In genomic region chrX:48522291-48522690, GRCh38 we compare ENCODE assay signal across 8 cellular contexts. TPM values are rescaled to one million over a fixed set of nuclear protein-coding genes. Genes with fewer than 3 reads are reported as not detected.
A peak's percentile ranks its signal among the peaks of the same experiment; 100 is the strongest.
DNase-seq lines count a peak whose midpoint lies in the region; ATAC-seq, FAIRE-seq and TF ChIP-seq lines count a peak whose summit lies in the region.

No MANE protein-coding gene starts in this region.

- H3K36me3 Mint-ChIP-seq in T-cell: peaks cover 9% of the 10 kb centered on the region

- FAIRE-seq in GM19239 (lab: Jason Lieb, UNC): peak; percentile 76

- TF ChIP-seq CTCF in foreskin keratinocyte (conservative IDR thresholded peaks at IDR 0.05): no peak
- no peak for TF ChIP-seq CTCF in sigmoid colon (IDR thresholded peaks at IDR 0.05)

- no peak for TF ChIP-seq EP300 in sigmoid colon (IDR thresholded peaks at IDR 0.05)

- DNase-seq in GM19239 (ENCODE audit: insufficient read length, low spot score): no peak
- DNase-seq in T-cell: no peak
- no peak for DNase-seq in foreskin keratinocyte
- peak; percentile 15 for DNase-seq in sigmoid colon
- DNase-seq in KG1 (lab: John Stamatoyannopoulos, UW): no peak
- DNase-seq in DMS79 treated with DMSO at 0.1 percent for 48 hours (lab: John Stamatoyannopoulos, UW): no peak
- DNase-seq in inferior parietal cortex (ENCODE audit: extremely low spot score): no peak
- DNase-seq in activated effector memory CD4-positive, alpha-beta T cell treated with Interleukin-2 at 50 U/mL for 16 hours: no peak

- no peaks in the 10 kb centered on the region for H3K9me3 ChIP-seq in sigmoid colon

- H3K9me3 Mint-ChIP-seq in T-cell: no peaks in the 10 kb centered on the region

- intact Hi-C loops in sigmoid colon (cut with DNase I): no loop called here

- POLR2A ChIA-PET in T-cell (lab: Charles Lee): interaction anchor here in 1 of 2 donors (0.6 kb wide), 1 partner anchor 44 kb away, joined by 3 read pairs; no protein-coding TSS in a partner anchor

- WGBS in sigmoid colon, 2 donors: 1 to 6% methylated on average over 10 of the region's 10 CpGs

- TF ChIP-seq POLR2A in sigmoid colon (IDR thresholded peaks at IDR 0.05): no peak

- CTCF ChIA-PET in T-cell (lab: Charles Lee): interaction anchor here in 1 of 2 donors (0.6 to 1.0 kb wide), 2 partner anchors 16 to 17 kb away, joined by 3 to 6 read pairs; partner anchors contain the start of gene TBC1D25

- H3K4me3 Mint-ChIP-seq in T-cell: peak overlapping the region; percentile 85 to 89 (median 85)

- H3K27me3 Mint-ChIP-seq in T-cell: no peaks in the 10 kb centered on the region

- ATAC-seq in T-cell (replicated peaks in 1 of 4) (no peak), foreskin keratinocyte (no peak)

- H3K27ac Mint-ChIP-seq in T-cell: peak overlapping the region; percentile 81 to 93

- peaks cover 0 to 5% (median 0%) of the 10 kb centered on the region in 4 donors for H3K36me3 ChIP-seq in sigmoid colon

- no peaks in the 10 kb centered on the region for H3K27me3 ChIP-seq in foreskin keratinocyte
- no peaks in the 10 kb centered on the region for H3K27me3 ChIP-seq in sigmoid colon

- H3K4me3 ChIP-seq in sigmoid colon: peak overlapping the region; percentile 41 to 60 (median 58)

- H3K27ac ChIP-seq in foreskin keratinocyte (peak overlapping the region; percentile 66), sigmoid colon (peak overlapping the region; percentile 77 to 84 (median 82))

- no peaks in the 10 kb centered on the region for H3K4me1 ChIP-seq in foreskin keratinocyte
- H3K4me1 ChIP-seq in sigmoid colon: no peaks in the 10 kb centered on the region

- peaks cover 24 to 37% (median 25%) of the 10 kb centered on the region in 3 donors for H3K4me1 Mint-ChIP-seq in T-cell

RNA-seq across cellular contexts. Expression of gene EBP, which starts 0.7 kb away (rescaled TPM):
- 10 to 100 TPM; 41.1 to 60.4 (median 46.1) TPM for total RNA-seq in T-cell
- 440 and 479 TPM in 2 replicates for total RNA-seq in foreskin keratinocyte
- polyA plus RNA-seq in foreskin keratinocyte: 558 and 569 TPM in 2 replicates
- total RNA-seq in sigmoid colon: 10 to 100 TPM; 14.3 to 25.3 (median 18.6) TPM
- polyA plus RNA-seq in sigmoid colon: 100 to 1,000 TPM in 1 of 3 donors, 10 to 100 TPM in 2; 47.4 to 310 (median 65.4) TPM

RNA-seq across cellular contexts. Expression of gene PORCN, which starts 13.5 kb away (rescaled TPM):
- total RNA-seq in T-cell (10 to 100 TPM; 16.8 to 21.7 (median 18.6) TPM), foreskin keratinocyte (30.6 and 60.1 TPM in 2 replicates), sigmoid colon (10 to 100 TPM; 12.2 to 13.3 (median 12.9) TPM)
- polyA plus RNA-seq in foreskin keratinocyte (34.1 and 60.6 TPM in 2 replicates), sigmoid colon (1 to 10 TPM; 1.2 to 7.4 (median 3.2) TPM)

RNA-seq across cellular contexts. Expression of gene TBC1D25, which starts 17.2 kb away (rescaled TPM):
- total RNA-seq in T-cell (10 to 100 TPM; 27.0 to 30.6 (median 29.5) TPM), foreskin keratinocyte (9.3 and 9.4 TPM in 2 replicates), sigmoid colon (10 to 100 TPM; 10.4 to 14.6 (median 11.9) TPM)
- polyA plus RNA-seq in foreskin keratinocyte (9.6 and 10.6 TPM in 2 replicates), sigmoid colon (1 to 10 TPM; 5.8 to 9.6 (median 7.8) TPM)

RNA-seq across cellular contexts. Expression of gene FTSJ1, which starts 46.3 kb away (rescaled TPM):
- 10 to 100 TPM; 51.4 to 64.9 (median 56.8) TPM for total RNA-seq in T-cell
- 110 and 160 TPM in 2 replicates for total RNA-seq in foreskin keratinocyte
- 95.0 and 134 TPM in 2 replicates for polyA plus RNA-seq in foreskin keratinocyte
- 10 to 100 TPM; 24.6 to 39.9 (median 28.4) TPM for total RNA-seq in sigmoid colon
- polyA plus RNA-seq in sigmoid colon: 10 to 100 TPM; 15.6 to 37.4 (median 18.5) TPM

RNA-seq across cellular contexts. Expression of gene RBM3, which starts 52.0 kb away (rescaled TPM):
- total RNA-seq in T-cell (100 to 1,000 TPM; 212 to 345 (median 222) TPM), foreskin keratinocyte (193 and 230 TPM in 2 replicates), sigmoid colon (100 to 1,000 TPM in 3 of 4 donors, 10 to 100 TPM in 1; 83.9 to 209 (median 143) TPM)
- polyA plus RNA-seq in foreskin keratinocyte (208 and 226 TPM in 2 replicates), sigmoid colon (100 to 1,000 TPM; 105 to 217 (median 185) TPM)
